9 cellular contexts compared by ENCODE assay signal in genomic region chr13:99971576-99972189, GRCh38. TPM values are rescaled to one million over a fixed set of nuclear protein-coding genes. Genes with fewer than 3 reads are reported as not detected.
DNase-seq lines count a peak whose midpoint lies in the region; ATAC-seq and TF ChIP-seq lines count a peak whose summit lies in the region.
"Had no signal": no experiment of that assay in that cellular context is flagged by ENCODE, and none has a peak within 500 bp of the region (broad histone marks: within the 10 kb centered on the region; RNA-seq: fewer than 3 reads in every experiment).

Gene ZIC5 (minus strand): TSS chr13:99971767. CDS start chr13:99971603, 164 bp downstream.

- no peak within 1 kb of the TSS for H3K4ac ChIP-seq in IMR-90 (ENCODE audit: low read depth, low read length)

- no peak within 1 kb of the TSS for H3K4me2 ChIP-seq in IMR-90 (ENCODE audit: low read depth, low read length)

- no peak within 1 kb of the TSS for H4K5ac ChIP-seq in IMR-90 (ENCODE audit: low read depth, low read length)

- peak within 1 kb of the TSS; percentile 34 for H2AFZ ChIP-seq in IMR-90 (replicated peaks; ENCODE audit: low read length, poor library complexity)

- CTCF ChIA-PET in CD4-positive, alpha-beta memory T cell (lab: Charles Lee; ENCODE audit: partially characterized antibody): no interaction called here
- CTCF ChIA-PET in IMR-90 (lab: Yijun Ruan, JAX): no interaction called here
- CTCF ChIA-PET in naive thymus-derived CD4-positive, alpha-beta T cell (lab: Charles Lee): no interaction called here

- H3K36me3 ChIP-seq in CD4-positive, alpha-beta memory T cell (ENCODE audit: insufficient read depth, low read length): no peaks in the 10 kb centered on the region
- no peaks in the 10 kb centered on the region for H3K36me3 ChIP-seq in IMR-90 (ENCODE audit: control insufficient read depth, insufficient read depth, low read length)
- H3K36me3 ChIP-seq in ascending aorta: no peaks in the 10 kb centered on the region
- no peaks in the 10 kb centered on the region for H3K36me3 ChIP-seq in naive thymus-derived CD4-positive, alpha-beta T cell (ENCODE audit: control insufficient read depth in 2 of 3, insufficient read depth in 3 of 3, low read length in 3 of 3)

- peaks cover 2 to 61% (median 41%) of the 10 kb centered on the region in 8 donors for H3K9me3 Mint-ChIP-seq in CD4-positive, alpha-beta memory T cell
- H3K9me3 Mint-ChIP-seq in naive thymus-derived CD4-positive, alpha-beta T cell: peaks cover 3 to 66% (median 36%) of the 10 kb centered on the region in 11 donors

- dilution Hi-C loops in IMR-90 (cut with HindIII; ENCODE audit: low sequenced_read_pairs, unreplicated experiment): no loop called here

- no peak within 1 kb of the TSS for H3K23ac ChIP-seq in IMR-90 (ENCODE audit: low read depth, low read length)

- ATAC-seq in IMR-90 (ENCODE audit: low read depth): no peak
- ATAC-seq in naive thymus-derived CD4-positive, alpha-beta T cell: no peak
- ATAC-seq in HG03378 (IDR thresholded peaks at IDR 0.05; ENCODE audit: unreplicated experiment): no peak

- BruUV-seq in IMR-90 (replicated peaks; lab: Mats Ljungman, UMichigan): no TSS peak

- POLR2A ChIA-PET in CD4-positive, alpha-beta memory T cell (lab: Charles Lee; ENCODE audit: partially characterized antibody): no interaction called here
- POLR2A ChIA-PET in IMR-90 (lab: Charles Lee; ENCODE audit: unreplicated experiment): no interaction called here
- POLR2A ChIA-PET in naive thymus-derived CD4-positive, alpha-beta T cell (lab: Charles Lee): no interaction called here

- no peak within 1 kb of the TSS for H2BK120ac ChIP-seq in IMR-90 (ENCODE audit: low read depth, low read length)

- no peak within 1 kb of the TSS for H2BK5ac ChIP-seq in IMR-90 (ENCODE audit: low read depth, low read length, poor library complexity, severe bottlenecking)

- no peak within 1 kb of the TSS for H3K27ac ChIP-seq in CD4-positive, alpha-beta memory T cell (ENCODE audit: low read depth, low read length)
- H3K27ac ChIP-seq in IMR-90 (ENCODE audit: insufficient read depth, low read length) (no peak within 1 kb of the TSS), ascending aorta (no peak within 1 kb of the TSS)
- H3K27ac ChIP-seq in naive thymus-derived CD4-positive, alpha-beta T cell (ENCODE audit: low read depth, low read length): no peak within 1 kb of the TSS

- H2BK15ac ChIP-seq in IMR-90 (ENCODE audit: low read depth, low read length): no peak within 1 kb of the TSS

- no peak within 1 kb of the TSS for H3K56ac ChIP-seq in IMR-90 (ENCODE audit: extremely low read depth, insufficient read depth, low read length)

- intact Hi-C loops in CD4-positive, alpha-beta memory T cell (cut with micrococcal nuclease): no loop called here
- intact Hi-C loops in IMR-90 (cut with micrococcal nuclease) (loop anchor here (10.0 kb wide), 1 partner anchor 543 kb away; no protein-coding TSS in a partner anchor), ascending aorta (cut with DNase I) (loop anchor here (10.0 kb wide), 1 partner anchor 367 kb away; the partner anchor contains the start of gene CLYBL), lower leg skin (cut with DNase I; ENCODE audit: low total_unique reads) (no loop called here)
- intact Hi-C loops in naive thymus-derived CD4-positive, alpha-beta T cell (cut with micrococcal nuclease): loop anchor here in 1 of 2 donors (2.0 to 10.0 kb wide), 4 partner anchors 17 to 613 kb away; partner anchors contain the start of genes GGACT and PCCA

- peak within 1 kb of the TSS; percentile 39 to 78 (median 58) for H3K4me3 Mint-ChIP-seq in CD4-positive, alpha-beta memory T cell
- peak within 1 kb of the TSS; percentile 49 to 80 (median 68) for H3K4me3 Mint-ChIP-seq in naive thymus-derived CD4-positive, alpha-beta T cell

- H3K79me1 ChIP-seq in IMR-90 (ENCODE audit: low read depth in 1 of 2, low read length in 2 of 2): no peaks in the 10 kb centered on the region

- H3K4me3 ChIP-seq in CD4-positive, alpha-beta memory T cell (ENCODE audit: low read length in 2 of 2): no peak within 1 kb of the TSS
- H3K4me3 ChIP-seq in IMR-90 (ENCODE audit: insufficient read depth, low read depth, low read length): no peak within 1 kb of the TSS
- peak within 1 kb of the TSS; percentile 45 to 52 for H3K4me3 ChIP-seq in ascending aorta
- H3K4me3 ChIP-seq in naive thymus-derived CD4-positive, alpha-beta T cell (ENCODE audit: low read length): no peak within 1 kb of the TSS
- no peak within 1 kb of the TSS for H3K4me3 ChIP-seq in lower leg skin (ENCODE audit: low read depth, poor library complexity, severe bottlenecking)

- TF ChIP-seq CTCF in IMR-90 (conservative IDR thresholded peaks at IDR 0.05; ENCODE audit: low read depth, low read length) (no peak), ascending aorta (IDR thresholded peaks at IDR 0.05) (no peak), lower leg skin (IDR thresholded peaks at IDR 0.05) (no peak)

- H4K91ac ChIP-seq in IMR-90 (ENCODE audit: insufficient read depth, low read depth, low read length): no peak within 1 kb of the TSS

- H4K20me1 ChIP-seq in IMR-90 (ENCODE audit: insufficient read depth, low read length): no peaks in the 10 kb centered on the region; the same call in 1 of the 2 replicates

- peaks cover 76% of the 10 kb centered on the region for H3K27me3 ChIP-seq in CD4-positive, alpha-beta memory T cell (ENCODE audit: insufficient read depth, low read length)
- H3K27me3 ChIP-seq in IMR-90 (ENCODE audit: control insufficient read depth, insufficient read depth, low read length) (peaks cover 93% of the 10 kb centered on the region), ascending aorta (peaks cover 76% of the 10 kb centered on the region)
- peaks cover 44 to 75% of the 10 kb centered on the region in 2 donors for H3K27me3 ChIP-seq in naive thymus-derived CD4-positive, alpha-beta T cell (ENCODE audit: control insufficient read depth in 2 of 2, insufficient read depth in 2 of 2, low read length in 2 of 2)

- peaks cover 32% of the 10 kb centered on the region for H3K4me1 ChIP-seq in CD4-positive, alpha-beta memory T cell (ENCODE audit: insufficient read depth, low read length)
- H3K4me1 ChIP-seq in IMR-90 (ENCODE audit: control insufficient read depth, insufficient read depth, low read length): peaks cover 2% of the 10 kb centered on the region; the same call in 1 of the 2 replicates
- peaks cover 18% of the 10 kb centered on the region in 2 donors for H3K4me1 ChIP-seq in ascending aorta
- peaks cover 0 to 10% of the 10 kb centered on the region in 2 donors for H3K4me1 ChIP-seq in naive thymus-derived CD4-positive, alpha-beta T cell (ENCODE audit: control insufficient read depth in 2 of 2, insufficient read depth in 2 of 2, low read length in 2 of 2)

- peak in 2 of 5 donors; percentile 2 to 6 for DNase-seq in CD4-positive, alpha-beta memory T cell
- DNase-seq in IMR-90: no peak
- DNase-seq in ascending aorta (ENCODE audit: low spot score in 2 of 2): no peak
- peak in 1 of 9 donors; percentile 17 for DNase-seq in naive thymus-derived CD4-positive, alpha-beta T cell
- no peak for DNase-seq in DMS53 treated with DMSO at 0.1 percent for 48 hours (lab: John Stamatoyannopoulos, UW; ENCODE audit: unreplicated experiment)
- DNase-seq in ACHN: no peak
- DNase-seq in lower leg skin (ENCODE audit: low spot score in 2 of 2): no peak

- no peak within 1 kb of the TSS for H2AK5ac ChIP-seq in IMR-90 (ENCODE audit: low read depth, low read length)

- no peak within 1 kb of the TSS for H3K14ac ChIP-seq in IMR-90 (replicated peaks; ENCODE audit: low read depth, low read length)

- no peak within 1 kb of the TSS for H4K8ac ChIP-seq in IMR-90 (ENCODE audit: low read depth in 2 of 2, low read length in 2 of 2)

- no peak for TF ChIP-seq RAD21 in IMR-90 (IDR thresholded peaks at IDR 0.05; ENCODE audit: low read length)

- H3K4me1 Mint-ChIP-seq in CD4-positive, alpha-beta memory T cell: peaks cover 10 to 45% (median 20%) of the 10 kb centered on the region in 4 donors
- peaks cover 18 to 34% (median 25%) of the 10 kb centered on the region in 7 donors for H3K4me1 Mint-ChIP-seq in naive thymus-derived CD4-positive, alpha-beta T cell

- H2BK20ac ChIP-seq in IMR-90 (ENCODE audit: low read depth, low read length): no peak within 1 kb of the TSS

- WGBS in IMR-90 (ENCODE audit: extremely low coverage in 2 of 2, insufficient read length in 1 of 2), 2 experiments: 2% methylated on average over 11 of the region's 41 CpGs; no CpG with 5 or more reads in 1 of the 2 experiments
- 9 to 10% methylated on average over 12 to 40 of the region's 41 CpGs for WGBS in lower leg skin, 2 donors

- in situ Hi-C loops in IMR-90 (cut with MboI; ENCODE audit: low sequenced_read_pairs): no loop called here
- in situ Hi-C loops in ACHN (cut with HindIII; ENCODE audit: low pct_ligation_motif_present, low pct_unique_long_range_greater_than_20kb, low sequenced_read_pairs): no loop called here

- peaks cover 63 to 64% of the 10 kb centered on the region in 2 donors for H3K27me3 Mint-ChIP-seq in CD4-positive, alpha-beta memory T cell
- H3K27me3 Mint-ChIP-seq in naive thymus-derived CD4-positive, alpha-beta T cell: peaks cover 65 to 79% (median 68%) of the 10 kb centered on the region in 5 donors

- no peaks in the 10 kb centered on the region for H3K9me3 ChIP-seq in CD4-positive, alpha-beta memory T cell (ENCODE audit: control insufficient read depth in 1 of 2, low read length in 2 of 2)
- H3K9me3 ChIP-seq in IMR-90 (ENCODE audit: control insufficient read depth, insufficient read depth, low read length): peaks cover 24% of the 10 kb centered on the region
- no peaks in the 10 kb centered on the region for H3K9me3 ChIP-seq in ascending aorta
- peaks cover 0 to 44% (median 0%) of the 10 kb centered on the region in 3 experiments for H3K9me3 ChIP-seq in naive thymus-derived CD4-positive, alpha-beta T cell (ENCODE audit: control insufficient read depth in 2 of 3, low read length in 3 of 3)

- no peak within 1 kb of the TSS for H3K18ac ChIP-seq in IMR-90 (ENCODE audit: low read depth, low read length)

- TF ChIP-seq POLR2A in IMR-90 (IDR thresholded peaks at IDR 0.05; ENCODE audit: low read depth, low read length) (no peak), lower leg skin (IDR thresholded peaks at IDR 0.05) (no peak)

- no peaks in the 10 kb centered on the region for H3K9me1 ChIP-seq in IMR-90 (ENCODE audit: insufficient read depth, low read length)

- H3K27ac Mint-ChIP-seq in CD4-positive, alpha-beta memory T cell: peak within 1 kb of the TSS in 5 of 7 donors; percentile 61 to 90 (median 83)
- H3K27ac Mint-ChIP-seq in naive thymus-derived CD4-positive, alpha-beta T cell: peak within 1 kb of the TSS in 8 of 9 donors; percentile 41 to 88 (median 82)

- no peak within 1 kb of the TSS for H2AK9ac ChIP-seq in IMR-90 (replicated peaks; ENCODE audit: low read depth, low read length, poor library complexity)

- no peak within 1 kb of the TSS for H3K9ac ChIP-seq in IMR-90 (ENCODE audit: low read depth, low read length)

- peaks cover 8 to 13% of the 10 kb centered on the region in 2 donors for H3K36me3 Mint-ChIP-seq in CD4-positive, alpha-beta memory T cell
- peaks cover 0 to 28% (median 3%) of the 10 kb centered on the region in 5 donors for H3K36me3 Mint-ChIP-seq in naive thymus-derived CD4-positive, alpha-beta T cell

RNA-seq across cellular contexts. Expression of gene ZIC5, which starts in this region (rescaled TPM):
- total RNA-seq in CD4-positive, alpha-beta memory T cell: not detected
- polyA plus RNA-seq in CD4-positive, alpha-beta memory T cell: not detected
- total RNA-seq in IMR-90 (2012; rRNA removed) (not detected in 2 replicates), ascending aorta (not detected), lower leg skin (not detected)
- not detected in 2 replicates for polyA plus RNA-seq in IMR-90 (2012; rRNA removed)
- polyA plus RNA-seq in IMR-90 (2012; cell fraction: cytosol; rRNA removed): not detected in 2 replicates
- not detected in 2 replicates for polyA plus RNA-seq in IMR-90 (2012; cell fraction: nucleus; rRNA removed; ENCODE audit: low replicate concordance)
- not detected for total RNA-seq in naive thymus-derived CD4-positive, alpha-beta T cell
- not detected for polyA plus RNA-seq in naive thymus-derived CD4-positive, alpha-beta T cell
- total RNA-seq: fibroblast of villous mesenchyme had no signal

Comparison
In these comparisons a context has a peak if more than half of its experiments do, and no peak if none do; other contexts are left out.
1. H3K4me3 ChIP-seq: peak in ascending aorta (2 of 2); none in CD4-positive, alpha-beta memory T cell (0 of 2), IMR-90 (single experiment), naive thymus-derived CD4-positive, alpha-beta T cell (single experiment) and lower leg skin (single experiment).
2. intact Hi-C loops: an anchor here in IMR-90 (10.0 kb wide) and ascending aorta (10.0 kb wide); none called in CD4-positive, alpha-beta memory T cell and lower leg skin.